Comparison of ENCODE assay signal across 17 cellular contexts in the genomic region with DNA sequence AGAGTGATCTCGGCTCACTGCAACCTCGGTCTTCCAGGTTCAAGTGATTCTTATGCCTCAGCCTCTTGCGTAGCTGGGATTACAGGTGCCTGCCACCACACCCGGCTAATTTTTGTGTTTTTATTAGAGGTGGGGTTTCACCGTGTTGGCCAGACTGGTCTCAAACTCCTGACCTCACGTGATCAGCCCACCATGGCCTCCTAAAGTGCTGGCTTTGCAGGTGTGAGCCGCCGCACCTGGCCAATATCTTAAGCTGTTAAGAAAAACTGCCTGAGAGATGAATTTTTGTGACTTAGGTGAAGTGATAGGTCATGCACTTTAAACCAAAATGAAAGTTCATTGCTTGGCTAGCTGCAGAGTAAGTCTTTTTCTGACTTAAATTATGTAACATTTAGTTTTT. TPM values are rescaled to one million over a fixed set of nuclear protein-coding genes. Genes with fewer than 3 reads are reported as not detected.
DNase-seq lines count a peak whose midpoint lies in the region; ATAC-seq, FAIRE-seq and TF ChIP-seq lines count a peak whose summit lies in the region.
"Had no signal": no experiment of that assay in that cellular context is flagged by ENCODE, and none has a peak within 500 bp of the region (broad histone marks: within the 10 kb centered on the region; RNA-seq: fewer than 3 reads in every experiment).

No MANE protein-coding gene starts in this region.

- no peak overlapping the region for H3K27ac Mint-ChIP-seq in CD4-positive, alpha-beta T cell
- H3K27ac Mint-ChIP-seq: B cell, HFFc6 had no signal

- H3K4me1 Mint-ChIP-seq in CD4-positive, alpha-beta T cell (ENCODE audit: low read depth): peaks cover 60% of the 10 kb centered on the region

- no peak for DNase-seq in CD4-positive, alpha-beta T cell
- DNase-seq in GM19239 (ENCODE audit: insufficient read length, low spot score) (no peak), left lobe of liver (ENCODE audit: low spot score) (no peak), thyroid gland (no peak)
- DNase-seq in activated CD4-positive, alpha-beta T cell treated with anti-CD3 and anti-CD28 coated beads, Interleukin-2, amount 50 U/mL, for 1 hour: no peak
- DNase-seq: C1 segment of cervical spinal cord, DMS53, GF-D8, HFFc6 had no signal

- TF ChIP-seq POLR2A in thyroid gland (IDR thresholded peaks at IDR 0.05): no peak

- H3K9ac ChIP-seq in SU-DHL-6 (ENCODE audit: low read length): no peak overlapping the region

- peak overlapping the region; percentile 7 for H3K4me3 Mint-ChIP-seq in CD4-positive, alpha-beta T cell
- H3K4me3 Mint-ChIP-seq: B cell, HFFc6 had no signal

- H3K36me3 ChIP-seq in SU-DHL-6 (ENCODE audit: low read length) (no peaks in the 10 kb centered on the region), thyroid gland (no peaks in the 10 kb centered on the region)
- H3K36me3 ChIP-seq: HAP-1 had no signal

- POLR2A ChIA-PET in CD4-positive, alpha-beta T cell (lab: Charles Lee): no interaction called here

- peaks cover 6% of the 10 kb centered on the region for H3K36me3 Mint-ChIP-seq in CD4-positive, alpha-beta T cell (ENCODE audit: low read depth)

- H3F3A ChIP-seq in SU-DHL-6 (ENCODE audit: insufficient read depth): peaks cover 10% of the 10 kb centered on the region; the same call in 1 of the 2 replicates

- no peaks in the 10 kb centered on the region for H3K9me3 ChIP-seq in CD4-positive, alpha-beta T cell (ENCODE audit: control insufficient read depth, low read length)
- H3K9me3 ChIP-seq in SU-DHL-6 (ENCODE audit: insufficient read depth, low read length): no peaks in the 10 kb centered on the region
- H3K9me3 ChIP-seq in thyroid gland: no peaks in the 10 kb centered on the region
- H3K9me3 ChIP-seq: HAP-1 had no signal

- peak overlapping the region; percentile 15 for H3K4me3 ChIP-seq in SU-DHL-6 (ENCODE audit: insufficient read depth, low read length, poor library complexity, severe bottlenecking)
- no peak overlapping the region for H3K4me3 ChIP-seq in thyroid gland (replicated peaks in 1 of 3)
- H3K4me3 ChIP-seq: HAP-1 had no signal

- WGBS in thyroid gland, 2 donors: 68 to 72% methylated on average over 3 to 8 of the region's 8 CpGs

- H3K79me2 ChIP-seq in SU-DHL-6 (ENCODE audit: insufficient read depth, low read length): peaks cover 100% of the 10 kb centered on the region

- no peaks in the 10 kb centered on the region for H3K27me3 Mint-ChIP-seq in CD4-positive, alpha-beta T cell
- H3K27me3 Mint-ChIP-seq: B cell had no signal

- no peaks in the 10 kb centered on the region for H3K9me2 ChIP-seq in SU-DHL-6 (replicated peaks; ENCODE audit: insufficient read depth, low read length)

- peaks cover 28 to 42% of the 10 kb centered on the region in 2 donors for H3K4me1 ChIP-seq in thyroid gland

- H4K20me1 ChIP-seq in SU-DHL-6 (ENCODE audit: low read depth, low read length): 0 out of 2 replicates have a peak, but pooled peaks cover 2% of the 10 kb centered on the region

- TF ChIP-seq CTCF in CD4-positive, alpha-beta T cell (IDR thresholded peaks at IDR 0.05): no peak
- TF ChIP-seq CTCF in SU-DHL-6 (IDR thresholded peaks at IDR 0.05; ENCODE audit: insufficient read depth, low read length, poor library complexity, severe bottlenecking): no peak
- no peak for TF ChIP-seq CTCF in thyroid gland (IDR thresholded peaks at IDR 0.05)

- H3K4me2 ChIP-seq in SU-DHL-6 (ENCODE audit: low read depth, low read length, poor library complexity, severe bottlenecking): peak overlapping the region; percentile 52

- intact Hi-C loops in CD4-positive, alpha-beta T cell (cut with DNase I, micrococcal nuclease): loop anchor here (10.0 kb wide), 4 partner anchors 46 to 334 kb away; partner anchors contain the start of gene FUNDC1 (in 1 of the 2)
- intact Hi-C loops in thyroid gland (cut with DNase I): no loop called here

- peak; percentile 71 for FAIRE-seq in GM19239 (lab: Jason Lieb, UNC)
- FAIRE-seq: A204.1, GM18507, H1, HTR-8/SVneo had no signal

- CTCF ChIA-PET in CD4-positive, alpha-beta T cell (lab: Charles Lee): interaction anchor here (0.7 kb wide), 1 partner anchor 191 kb away, joined by 3 read pairs; no protein-coding TSS in a partner anchor

- no peaks in the 10 kb centered on the region for H3K9me3 Mint-ChIP-seq in CD4-positive, alpha-beta T cell
- H3K9me3 Mint-ChIP-seq: HFFc6 had no signal

- ATAC-seq in CD4-positive, alpha-beta T cell (ENCODE audit: poor library complexity): no peak
- peak; percentile 43 for ATAC-seq in left lobe of liver
- ATAC-seq in GM21825 (IDR thresholded peaks at IDR 0.05; ENCODE audit: unreplicated experiment): no peak

- no peak overlapping the region for H2AFZ ChIP-seq in SU-DHL-6 (ENCODE audit: low read depth, low read length, severe bottlenecking)

- H3K27ac ChIP-seq in CD4-positive, alpha-beta T cell (ENCODE audit: low read depth, low read length): no peak overlapping the region
- H3K27ac ChIP-seq in SU-DHL-6 (ENCODE audit: low read depth, low read length) (peak overlapping the region; percentile 26; the same call in 1 of the 2 replicates), thyroid gland (no peak overlapping the region)

- H3K27me3 ChIP-seq in CD4-positive, alpha-beta T cell (ENCODE audit: control insufficient read depth, insufficient read depth, low read length): no peaks in the 10 kb centered on the region
- H3K27me3 ChIP-seq in SU-DHL-6 (ENCODE audit: low read length) (no peaks in the 10 kb centered on the region), thyroid gland (no peaks in the 10 kb centered on the region)

RNA-seq across cellular contexts. Expression of gene KDM6A, which starts 5.8 kb away (rescaled TPM):
- total RNA-seq in CD4-positive, alpha-beta T cell: 10 to 100 TPM; 59.6 to 63.9 TPM
- total RNA-seq in left lobe of liver (8.4 TPM), thyroid gland (10 to 100 TPM; 35.0 to 69.5 (median 48.1) TPM)

RNA-seq across cellular contexts. Expression of gene DUSP21, which starts 35.0 kb away (rescaled TPM):
- total RNA-seq in CD4-positive, alpha-beta T cell: not detected
- total RNA-seq in left lobe of liver (not detected), thyroid gland (not detected)
- total RNA-seq: B cell, H1, HFFc6 had no signal
